ENCODE assay signal across 16 cellular contexts in the genomic region with DNA sequence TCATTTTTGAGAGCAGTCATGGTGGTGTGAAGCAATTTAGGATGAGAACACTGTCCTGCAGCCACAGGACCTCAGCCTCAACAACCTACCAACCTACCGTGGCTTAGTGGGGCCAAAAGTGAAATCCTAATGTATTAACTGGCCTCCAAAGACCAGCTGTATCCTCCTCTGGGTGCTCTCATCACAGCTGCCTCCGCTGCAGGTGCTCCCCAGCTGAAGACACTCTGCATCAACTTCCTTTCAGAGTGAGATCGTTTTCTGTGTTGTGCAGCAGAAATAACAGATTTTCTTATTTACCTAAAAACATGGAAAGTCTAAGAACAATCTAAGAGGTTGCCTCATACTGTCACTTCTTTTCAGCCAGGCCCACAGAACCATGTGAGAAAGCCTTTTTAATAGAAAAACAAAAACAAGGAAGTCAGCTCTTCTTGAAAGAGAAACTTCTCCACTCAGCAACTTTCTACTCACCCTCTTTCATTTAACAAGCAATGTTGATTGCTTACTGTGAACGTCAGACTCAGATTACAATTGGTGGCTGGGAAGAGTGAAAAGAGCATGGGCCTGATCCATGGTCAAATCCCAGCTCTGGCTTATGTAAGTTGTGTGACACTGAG.
A peak's percentile ranks its signal among the peaks of the same experiment; 100 is the strongest.
DNase-seq lines count a peak whose midpoint lies in the region; ATAC-seq and TF ChIP-seq lines count a peak whose summit lies in the region.
"Had no signal": no experiment of that assay in that cellular context is flagged by ENCODE, and none has a peak within 500 bp of the region (broad histone marks: within the 10 kb centered on the region; RNA-seq: fewer than 3 reads in every experiment).

No MANE protein-coding gene starts in this region.

- DNase-seq in activated T-cell treated with anti-CD3 and anti-CD28 coated beads, Interleukin-2, amount 50 U/mL, for 72 hours, result no peak
- DNase-seq in activated T-cell treated with anti-CD3 and anti-CD28 coated beads for 4 hours (no peak), coronary artery (ENCODE audit: low spot score) (no peak), cerebellum (ENCODE audit: low spot score) (no peak), HPDE6-E6E7 (ENCODE audit: extremely low spot score) (no peak)
- DNase-seq: ACHN; activated CD8-positive, alpha-beta T cell treated with anti-CD3 and anti-CD28 coated beads, Interleukin-2, amount 10 ng/mL, durations not matched to agents 7 days and 5 days; cerebellar nuclear complex; NCI-H2171 treated with DMSO at 0.1 percent for 48 hours; pancreas; stimulated activated CD4-positive, alpha-beta T cell treated with anti-CD3 and anti-CD28 coated beads, Interleukin-15, amount 100 ng/mL, for 24 hours had no signal

- H3K4me3 Mint-ChIP-seq in activated T-cell treated with anti-CD3 and anti-CD28 coated beads, Interleukin-2, amount 50 U/mL, for 72 hours, result no peak overlapping the region
- H3K4me3 Mint-ChIP-seq: activated CD8-positive, alpha-beta T cell treated with anti-CD3 and anti-CD28 coated beads, Interleukin-2, amount 10 ng/mL, durations not matched to agents 7 days and 5 days; T-helper 2 cell treated with Interferon-gamma antibody and Interleukin-4, amounts not matched to agents 5 μg/mL and 100 μg/mL, for 36 hours had no signal

- no peaks in the 10 kb centered on the region for H3K79me2 ChIP-seq in KMS-11 (ENCODE audit: insufficient read depth, low read depth)

- ATAC-seq in activated T-cell treated with anti-CD3 and anti-CD28 coated beads, Interleukin-2, amount 50 U/mL, for 72 hours (replicated peaks in 1 of 2), result no peak
- ATAC-seq in HG03432 (IDR thresholded peaks at IDR 0.05; ENCODE audit: unreplicated experiment), result no peak
- ATAC-seq: activated CD8-positive, alpha-beta T cell treated with anti-CD3 and anti-CD28 coated beads, Interleukin-2, amount 10 ng/mL, durations not matched to agents 7 days and 5 days; Panc1 had no signal

- no peaks in the 10 kb centered on the region for H4K20me1 ChIP-seq in KMS-11 (ENCODE audit: insufficient read depth)

- H3K27me3 Mint-ChIP-seq in activated T-cell treated with anti-CD3 and anti-CD28 coated beads, Interleukin-2, amount 50 U/mL, for 72 hours (ENCODE audit: low read depth), result no peaks in the 10 kb centered on the region

- peak overlapping the region; percentile 15 for H3K27ac Mint-ChIP-seq in activated T-cell treated with anti-CD3 and anti-CD28 coated beads, Interleukin-2, amount 50 U/mL, for 72 hours
- H3K27ac Mint-ChIP-seq: activated CD8-positive, alpha-beta T cell treated with anti-CD3 and anti-CD28 coated beads, Interleukin-2, amount 10 ng/mL, durations not matched to agents 7 days and 5 days; T-helper 2 cell treated with Interferon-gamma antibody and Interleukin-4, amounts not matched to agents 5 μg/mL and 100 μg/mL, for 36 hours had no signal

- H3K36me3 Mint-ChIP-seq in activated T-cell treated with anti-CD3 and anti-CD28 coated beads, Interleukin-2, amount 50 U/mL, for 72 hours (ENCODE audit: insufficient read depth in 2 of 2), result no peaks in the 10 kb centered on the region

- peak overlapping the region; percentile 78 for H2AFZ ChIP-seq in KMS-11 (ENCODE audit: low read depth)

- H3K27ac ChIP-seq in KMS-11 (peak overlapping the region; percentile 83), coronary artery (peak overlapping the region in 1 of 2 donors; percentile 54), temporal lobe (ENCODE audit: low read depth, low read length) (peak overlapping the region; percentile 58)
- H3K27ac ChIP-seq: pancreas had no signal

- peak overlapping the region; percentile 54; the same call in 1 of the 2 replicates for H3K9ac ChIP-seq in KMS-11

- TF ChIP-seq CTCF in KMS-11 (conservative IDR thresholded peaks at IDR 0.05; ENCODE audit: low read depth, low read length), result no peak
- no peak for TF ChIP-seq CTCF in coronary artery (IDR thresholded peaks at IDR 0.05)

- H3K36me3 ChIP-seq in KMS-11 (ENCODE audit: insufficient read depth), result no peaks in the 10 kb centered on the region
- H3K36me3 ChIP-seq: pancreas had no signal

- H3K4me2 ChIP-seq in KMS-11, result peak overlapping the region; percentile 73

- peaks cover 0 to 5% of the 10 kb centered on the region in 2 donors for H3K9me3 Mint-ChIP-seq in activated T-cell treated with anti-CD3 and anti-CD28 coated beads, Interleukin-2, amount 50 U/mL, for 72 hours
- H3K9me3 Mint-ChIP-seq: T-helper 2 cell treated with Interferon-gamma antibody and Interleukin-4, amounts not matched to agents 5 μg/mL and 100 μg/mL, for 36 hours had no signal

- H3K4me1 Mint-ChIP-seq in activated T-cell treated with anti-CD3 and anti-CD28 coated beads, Interleukin-2, amount 50 U/mL, for 72 hours (ENCODE audit: low read depth), result no peaks in the 10 kb centered on the region

- no peaks in the 10 kb centered on the region for H3K27me3 ChIP-seq in KMS-11 (ENCODE audit: insufficient read depth, low read depth)
- H3K27me3 ChIP-seq: pancreas had no signal

- peaks cover 25% of the 10 kb centered on the region for H3K4me1 ChIP-seq in KMS-11 (ENCODE audit: low read depth, poor library complexity, severe bottlenecking)
- H3K4me1 ChIP-seq: pancreas had no signal

- no peak overlapping the region for H3K4me3 ChIP-seq in KMS-11 (IDR thresholded peaks at IDR 0.05; ENCODE audit: insufficient read depth, low read depth, low read length)
- peak overlapping the region; percentile 14 for H3K4me3 ChIP-seq in coronary artery
- H3K4me3 ChIP-seq: pancreas had no signal
